ENCODE assay signal across 20 cellular contexts in genomic region chr11:2675540-2675939, GRCh38. TPM values are rescaled to one million over a fixed set of nuclear protein-coding genes. Genes with fewer than 3 reads are reported as not detected.
DNase-seq lines count a peak whose midpoint lies in the region; ATAC-seq and TF ChIP-seq lines count a peak whose summit lies in the region.
"Had no signal": no experiment of that assay in that cellular context is flagged by ENCODE, and none has a peak within 500 bp of the region (broad histone marks: within the 10 kb centered on the region; RNA-seq: fewer than 3 reads in every experiment).

No MANE protein-coding gene starts in this region.

- H3K4me1 ChIP-seq in transverse colon (peaks cover 0 to 12% (median 4%) of the 10 kb centered on the region in 4 donors), psoas muscle (peaks cover 8% of the 10 kb centered on the region)

- intact Hi-C loops in transverse colon (cut with DNase I; ENCODE audit: low total_unique reads) (no loop called here), psoas muscle (cut with DNase I) (no loop called here)

- no peak overlapping the region for H3K4me3 Mint-ChIP-seq in activated naive CD8-positive, alpha-beta T cell treated with anti-CD3 and anti-CD28 coated beads, Interleukin-2, amount 10 ng/mL, durations not matched to agents 7 days and 5 days
- no peak overlapping the region for H3K4me3 Mint-ChIP-seq in activated naive CD8-positive, alpha-beta T cell treated with anti-CD3 and anti-CD28 coated beads, Interleukin-2, amount 50 U/mL, for 24 hours
- H3K4me3 Mint-ChIP-seq in mesothelial cell of epicardium: no peak overlapping the region
- H3K4me3 Mint-ChIP-seq in activated T-helper 17 cell treated with anti-CD3 and anti-CD28 coated beads, Interleukin-2, amount 50 U/mL, for 72 hours: no peak overlapping the region
- H3K4me3 Mint-ChIP-seq: activated naive CD4-positive, alpha-beta T cell treated with anti-CD3 and anti-CD28 coated beads for 36 hours; brain; CD4-positive, alpha-beta memory T cell; nephron progenitor cell had no signal

- H3K27ac ChIP-seq in transverse colon (peak overlapping the region in 3 of 4 donors; percentile 45 to 73 (median 66)), psoas muscle (no peak overlapping the region)

- peak; percentile 19 for DNase-seq in activated naive CD8-positive, alpha-beta T cell treated with anti-CD3 and anti-CD28 coated beads, Interleukin-2, amount 10 ng/mL, durations not matched to agents 7 days and 5 days
- no peak for DNase-seq in activated naive CD8-positive, alpha-beta T cell treated with anti-CD3 and anti-CD28 coated beads, Interleukin-2, amount 50 U/mL, for 24 hours
- DNase-seq in globus pallidus (ENCODE audit: low spot score) (peak; percentile 67), mesothelial cell of epicardium (ENCODE audit: low spot score in 2 of 2, unreplicated experiment in 2 of 2) (peak in 1 of 2 experiments; percentile 44), transverse colon (no peak), NCI-H1417 treated with DMSO at 0.1 percent for 48 hours (lab: John Stamatoyannopoulos, UW) (no peak), psoas muscle (no peak)
- DNase-seq: CD4-positive, alpha-beta memory T cell; EL; GOT3; Karpas-422; NCI-H146; NCI-H446 treated with DMSO at 0.1 percent for 48 hours; nephron progenitor cell; OCI-M1; stimulated activated CD4-positive, alpha-beta T cell treated with anti-CD3 and anti-CD28 coated beads, Interleukin-4, amount 100 ng/mL, for 4 hours had no signal

- ATAC-seq in activated naive CD8-positive, alpha-beta T cell treated with anti-CD3 and anti-CD28 coated beads, Interleukin-2, amount 10 ng/mL, durations not matched to agents 7 days and 5 days (ENCODE audit: low read depth): no peak
- no peak for ATAC-seq in activated naive CD8-positive, alpha-beta T cell treated with anti-CD3 and anti-CD28 coated beads, Interleukin-2, amount 50 U/mL, for 24 hours
- no peak for ATAC-seq in psoas muscle
- ATAC-seq in activated T-helper 17 cell treated with anti-CD3 and anti-CD28 coated beads, Interleukin-2, amount 50 U/mL, for 72 hours (replicated peaks): no peak

- H3K4me1 Mint-ChIP-seq in activated naive CD8-positive, alpha-beta T cell treated with anti-CD3 and anti-CD28 coated beads, Interleukin-2, amount 10 ng/mL, durations not matched to agents 7 days and 5 days: peaks cover 3% of the 10 kb centered on the region
- H3K4me1 Mint-ChIP-seq in activated naive CD8-positive, alpha-beta T cell treated with anti-CD3 and anti-CD28 coated beads, Interleukin-2, amount 50 U/mL, for 24 hours: peaks cover 1% of the 10 kb centered on the region
- peaks cover 49% of the 10 kb centered on the region for H3K4me1 Mint-ChIP-seq in mesothelial cell of epicardium
- peaks cover 5% of the 10 kb centered on the region for H3K4me1 Mint-ChIP-seq in activated T-helper 17 cell treated with anti-CD3 and anti-CD28 coated beads, Interleukin-2, amount 50 U/mL, for 72 hours

- TF ChIP-seq POLR2A in transverse colon (IDR thresholded peaks at IDR 0.05): no peak

- H3K27ac Mint-ChIP-seq in activated naive CD8-positive, alpha-beta T cell treated with anti-CD3 and anti-CD28 coated beads, Interleukin-2, amount 10 ng/mL, durations not matched to agents 7 days and 5 days: no peak overlapping the region
- no peak overlapping the region for H3K27ac Mint-ChIP-seq in activated naive CD8-positive, alpha-beta T cell treated with anti-CD3 and anti-CD28 coated beads, Interleukin-2, amount 50 U/mL, for 24 hours
- peak overlapping the region; percentile 34 for H3K27ac Mint-ChIP-seq in mesothelial cell of epicardium
- no peak overlapping the region for H3K27ac Mint-ChIP-seq in activated T-helper 17 cell treated with anti-CD3 and anti-CD28 coated beads, Interleukin-2, amount 50 U/mL, for 72 hours
- H3K27ac Mint-ChIP-seq: activated naive CD4-positive, alpha-beta T cell treated with anti-CD3 and anti-CD28 coated beads for 36 hours; CD4-positive, alpha-beta memory T cell; nephron progenitor cell had no signal

- WGBS in transverse colon (ENCODE audit: low coverage in 1 of 2), 2 donors: 78% methylated on average over 7 of the region's 7 CpGs; no CpG with 5 or more reads in 1 of the 2 donors
- WGBS in psoas muscle, 3 donors: 75 to 84% (median 78%) methylated on average over 7 of the region's 7 CpGs

- H3K4me3 ChIP-seq in transverse colon (no peak overlapping the region), psoas muscle (no peak overlapping the region)
- H3K4me3 ChIP-seq: lung had no signal

- H3K27me3 Mint-ChIP-seq in activated naive CD8-positive, alpha-beta T cell treated with anti-CD3 and anti-CD28 coated beads, Interleukin-2, amount 10 ng/mL, durations not matched to agents 7 days and 5 days: no peaks in the 10 kb centered on the region
- no peaks in the 10 kb centered on the region for H3K27me3 Mint-ChIP-seq in activated naive CD8-positive, alpha-beta T cell treated with anti-CD3 and anti-CD28 coated beads, Interleukin-2, amount 50 U/mL, for 24 hours
- H3K27me3 Mint-ChIP-seq in mesothelial cell of epicardium (ENCODE audit: low read depth): no peaks in the 10 kb centered on the region
- H3K27me3 Mint-ChIP-seq in activated T-helper 17 cell treated with anti-CD3 and anti-CD28 coated beads, Interleukin-2, amount 50 U/mL, for 72 hours: no peaks in the 10 kb centered on the region
- H3K27me3 Mint-ChIP-seq: CD4-positive, alpha-beta memory T cell had no signal

- TF ChIP-seq EP300 in transverse colon (IDR thresholded peaks at IDR 0.05; ENCODE audit: low read depth): no peak

- POLR2A ChIA-PET in activated naive CD8-positive, alpha-beta T cell treated with anti-CD3 and anti-CD28 coated beads, Interleukin-2, amount 10 ng/mL, durations not matched to agents 7 days and 5 days (lab: Charles Lee): interaction anchor here (0.6 kb wide), 1 partner anchor 24 kb away, joined by 3 read pairs; the partner anchor contains the start of gene KCNQ1OT1

- in situ Hi-C loops in transverse colon (cut with MboI; ENCODE audit: low pct_ligation_motif_present in 1 of 4, low pct_unique_long_range_greater_than_20kb in 1 of 4, low sequenced_read_pairs in 3 of 4): no loop called here

- H3K36me3 ChIP-seq in transverse colon: no peaks in the 10 kb centered on the region
- H3K36me3 ChIP-seq in psoas muscle (ENCODE audit: insufficient read depth in 1 of 2, low read depth in 1 of 2): no peaks in the 10 kb centered on the region

- H3K27me3 ChIP-seq in transverse colon (no peaks in the 10 kb centered on the region), psoas muscle (ENCODE audit: insufficient read depth in 3 of 3, low read length in 2 of 3) (no peaks in the 10 kb centered on the region)

- H3K9me3 ChIP-seq in transverse colon: no peaks in the 10 kb centered on the region
- no peaks in the 10 kb centered on the region for H3K9me3 ChIP-seq in psoas muscle

- no peaks in the 10 kb centered on the region for H3K9me3 Mint-ChIP-seq in activated naive CD8-positive, alpha-beta T cell treated with anti-CD3 and anti-CD28 coated beads, Interleukin-2, amount 10 ng/mL, durations not matched to agents 7 days and 5 days
- no peaks in the 10 kb centered on the region for H3K9me3 Mint-ChIP-seq in activated naive CD8-positive, alpha-beta T cell treated with anti-CD3 and anti-CD28 coated beads, Interleukin-2, amount 50 U/mL, for 24 hours
- H3K9me3 Mint-ChIP-seq in mesothelial cell of epicardium: no peaks in the 10 kb centered on the region
- H3K9me3 Mint-ChIP-seq in activated T-helper 17 cell treated with anti-CD3 and anti-CD28 coated beads, Interleukin-2, amount 50 U/mL, for 72 hours: no peaks in the 10 kb centered on the region
- H3K9me3 Mint-ChIP-seq: activated naive CD4-positive, alpha-beta T cell treated with anti-CD3 and anti-CD28 coated beads for 36 hours; brain; CD4-positive, alpha-beta memory T cell had no signal

- TF ChIP-seq CTCF in mesothelial cell of epicardium (IDR thresholded peaks at IDR 0.05; ENCODE audit: unreplicated experiment) (no peak), transverse colon (IDR thresholded peaks at IDR 0.05) (no peak), psoas muscle (IDR thresholded peaks at IDR 0.05) (no peak)

- peaks cover 4% of the 10 kb centered on the region for H3K36me3 Mint-ChIP-seq in activated naive CD8-positive, alpha-beta T cell treated with anti-CD3 and anti-CD28 coated beads, Interleukin-2, amount 10 ng/mL, durations not matched to agents 7 days and 5 days
- H3K36me3 Mint-ChIP-seq in activated naive CD8-positive, alpha-beta T cell treated with anti-CD3 and anti-CD28 coated beads, Interleukin-2, amount 50 U/mL, for 24 hours (ENCODE audit: low read depth): no peaks in the 10 kb centered on the region
- H3K36me3 Mint-ChIP-seq in mesothelial cell of epicardium: no peaks in the 10 kb centered on the region
- no peaks in the 10 kb centered on the region for H3K36me3 Mint-ChIP-seq in activated T-helper 17 cell treated with anti-CD3 and anti-CD28 coated beads, Interleukin-2, amount 50 U/mL, for 72 hours (ENCODE audit: low read depth)

RNA-seq across cellular contexts. Expression of gene KCNQ1OT1, which starts 24.3 kb away (rescaled TPM):
- total RNA-seq in activated naive CD8-positive, alpha-beta T cell treated with anti-CD3 and anti-CD28 coated beads, Interleukin-2, amount 10 ng/mL, durations not matched to agents 7 days and 5 days: under 1 TPM; 0.28 to 0.34 TPM
- 30.5 to 35.1 TPM (median 31.9 TPM) in 3 replicates for total RNA-seq in mesothelial cell of epicardium
- 1 to 10 TPM; 1.5 to 5.0 (median 1.9) TPM for total RNA-seq in transverse colon
- under 1 TPM; 0.30 to 0.56 (median 0.42) TPM for total RNA-seq in psoas muscle
- under 1 TPM; 0.01 to 0.16 (median 0.03) TPM for polyA plus RNA-seq in psoas muscle
- total RNA-seq in activated T-helper 17 cell treated with anti-CD3 and anti-CD28 coated beads, Interleukin-2, amount 50 U/mL, for 72 hours: under 1 TPM; 0.24 to 0.64 TPM

Comparison
In these comparisons a context has a peak if more than half of its experiments do, and no peak if none do; other contexts are left out.
1. DNase-seq: peak in activated naive CD8-positive, alpha-beta T cell treated with anti-CD3 and anti-CD28 coated beads, Interleukin-2, amount 10 ng/mL, durations not matched to agents 7 days and 5 days (single experiment) and globus pallidus (single experiment); none in activated naive CD8-positive, alpha-beta T cell treated with anti-CD3 and anti-CD28 coated beads, Interleukin-2, amount 50 U/mL, for 24 hours (single experiment), transverse colon (single experiment), NCI-H1417 treated with DMSO at 0.1 percent for 48 hours (single experiment) and psoas muscle (0 of 2).